25 cellular contexts compared by ENCODE assay signal in genomic region chr11:66985508-66986177, GRCh38. TPM values are rescaled to one million over a fixed set of nuclear protein-coding genes. Genes with fewer than 3 reads are reported as not detected.
DNase-seq lines count a peak whose midpoint lies in the region; ATAC-seq, FAIRE-seq and TF ChIP-seq lines count a peak whose summit lies in the region.
"Had no signal": no experiment of that assay in that cellular context is flagged by ENCODE, and none has a peak within 500 bp of the region (broad histone marks: within the 10 kb centered on the region; RNA-seq: fewer than 3 reads in every experiment).

No MANE protein-coding gene starts in this region.

- peak overlapping the region in 1 of 6 donors; percentile 30 for H3K27ac Mint-ChIP-seq in immature natural killer cell
- H3K27ac Mint-ChIP-seq: activated CD4-positive, alpha-beta memory T cell treated with anti-CD3 and anti-CD28 coated beads for 36 hours; HFFc6 had no signal

- CTCF ChIA-PET in PC-9 (lab: Charles Lee), result no interaction called here

- 65 to 80% (median 70%) methylated on average over 8 of the region's 8 CpGs for WGBS in heart left ventricle, 4 donors
- 46 to 53% methylated on average over 8 of the region's 8 CpGs for WGBS in pancreas, 2 donors

- H3K27me3 ChIP-seq in heart left ventricle (no peaks in the 10 kb centered on the region), pancreas (no peaks in the 10 kb centered on the region), foreskin keratinocyte (no peaks in the 10 kb centered on the region), PC-9 (ENCODE audit: insufficient read depth, low read depth) (no peaks in the 10 kb centered on the region)
- H3K27me3 ChIP-seq: adrenal gland, SJSA1, thyroid gland had no signal

- H3K4me3 Mint-ChIP-seq in immature natural killer cell, result no peak overlapping the region
- H3K4me3 Mint-ChIP-seq: activated CD4-positive, alpha-beta memory T cell treated with anti-CD3 and anti-CD28 coated beads for 36 hours; HFFc6 had no signal

- FAIRE-seq in pancreas (lab: Jason Lieb, UNC), result no peak
- FAIRE-seq: GM12892 had no signal

- no TSS peak for BruUV-seq in PC-9 (replicated peaks; lab: Mats Ljungman, UMichigan)

- no peak overlapping the region for H2AFZ ChIP-seq in PC-9

- H3K36me3 ChIP-seq in heart left ventricle, result no peaks in the 10 kb centered on the region
- no peaks in the 10 kb centered on the region for H3K36me3 ChIP-seq in pancreas
- H3K36me3 ChIP-seq in PC-9 (ENCODE audit: low read depth), result no peaks in the 10 kb centered on the region
- H3K36me3 ChIP-seq: adrenal gland, SJSA1, thyroid gland, WERI-Rb-1 had no signal

- no peak for TF ChIP-seq CTCF in heart left ventricle (IDR thresholded peaks at IDR 0.05)
- TF ChIP-seq CTCF in pancreas (IDR thresholded peaks at IDR 0.05), result no peak
- TF ChIP-seq CTCF in GM20000 (IDR thresholded peaks at IDR 0.05; ENCODE audit: extremely low read depth, missing control alignments), result no peak
- TF ChIP-seq CTCF in foreskin keratinocyte (conservative IDR thresholded peaks at IDR 0.05), result no peak
- no peak for TF ChIP-seq CTCF in PC-9 (conservative IDR thresholded peaks at IDR 0.05)

- DNase-seq in G401 (ENCODE audit: low spot score) (peak; percentile 98), NCI-H774 (lab: John Stamatoyannopoulos, UW) (peak; percentile 41), heart left ventricle (peak in 4 of 5 donors; percentile 52 to 86 (median 82)), pancreas (peak; percentile 56 to 86 (median 68)), immature natural killer cell (no peak), GM20000 (ENCODE audit: low spot score) (no peak), foreskin keratinocyte (no peak), PC-9 (no peak)
- DNase-seq: activated CD4-positive, alpha-beta memory T cell treated with anti-CD3 and anti-CD28 coated beads for 36 hours; activated gamma-delta T cell; DND-41; HFFc6; NCI-H187 treated with DMSO at 0.1 percent for 48 hours; retina; stimulated activated CD4-positive, alpha-beta T cell treated with anti-CD3 and anti-CD28 coated beads, Interleukin-12 subunit alpha, Interleukin-12 subunit beta, amount 100 ng/mL, for 4 hours; stimulated activated CD4-positive, alpha-beta T cell treated with anti-CD3 and anti-CD28 coated beads, Interleukin-4, amount 100 ng/mL, for 4 hours; stimulated activated naive CD8-positive, alpha-beta T cell treated with anti-CD3 and anti-CD28 coated beads, Interleukin-15, Interleukin-2, amounts not matched to agents 100 U/mL and 50 U/mL, for 24 hours; WERI-Rb-1 had no signal

- peaks cover 0 to 2% (median 0%) of the 10 kb centered on the region in 6 donors for H3K9me3 Mint-ChIP-seq in immature natural killer cell
- H3K9me3 Mint-ChIP-seq: activated CD4-positive, alpha-beta memory T cell treated with anti-CD3 and anti-CD28 coated beads for 36 hours; HFFc6 had no signal

- no peak overlapping the region for H3K4me3 ChIP-seq in heart left ventricle
- no peak overlapping the region for H3K4me3 ChIP-seq in pancreas
- H3K4me3 ChIP-seq in PC-9, result no peak overlapping the region
- H3K4me3 ChIP-seq: adrenal gland, SJSA1, thyroid gland had no signal

- no peaks in the 10 kb centered on the region for H4K20me1 ChIP-seq in PC-9 (ENCODE audit: insufficient read depth)

- intact Hi-C loops in heart left ventricle (cut with DNase I), result no loop called here
- intact Hi-C loops in pancreas (cut with DNase I), result no loop called here
- intact Hi-C loops in PC-9 (cut with micrococcal nuclease; ENCODE audit: unreplicated experiment), result no loop called here

- H3K27me3 Mint-ChIP-seq in immature natural killer cell (ENCODE audit: low read depth in 3 of 3), result peaks cover 5 to 9% (median 9%) of the 10 kb centered on the region in 3 donors

- POLR2A ChIA-PET in PC-9 (lab: Charles Lee; ENCODE audit: unreplicated experiment), result interaction anchor here (0.6 kb wide), 1 partner anchor 192 kb away, joined by 22 read pairs; no protein-coding TSS in a partner anchor

- H3K9me2 ChIP-seq in PC-9 (ENCODE audit: insufficient read depth), result no peaks in the 10 kb centered on the region

- in situ Hi-C loops in G401 (cut with HindIII; ENCODE audit: low sequenced_read_pairs), result no loop called here

- peaks cover 29% of the 10 kb centered on the region for H3F3A ChIP-seq in PC-9 (ENCODE audit: insufficient read depth, low read depth)

- H3K36me3 Mint-ChIP-seq in immature natural killer cell, result no peaks in the 10 kb centered on the region
- H3K36me3 Mint-ChIP-seq: activated CD4-positive, alpha-beta memory T cell treated with anti-CD3 and anti-CD28 coated beads for 36 hours had no signal

- no peak overlapping the region for H3K4me2 ChIP-seq in PC-9

- no peaks in the 10 kb centered on the region for H3K79me2 ChIP-seq in PC-9 (ENCODE audit: low read depth)

- ATAC-seq in heart left ventricle (peak; percentile 86 to 94 (median 92)), pancreas (peak; percentile 67 to 91 (median 85)), foreskin keratinocyte (no peak)
- ATAC-seq: stimulated activated naive CD8-positive, alpha-beta T cell treated with anti-CD3 and anti-CD28 coated beads, Interleukin-15, Interleukin-2, amounts not matched to agents 100 U/mL and 50 U/mL, for 24 hours had no signal

- H3K4me1 ChIP-seq in heart left ventricle (peaks cover 0 to 30% (median 12%) of the 10 kb centered on the region in 12 donors), pancreas (peaks cover 0 to 7% (median 6%) of the 10 kb centered on the region in 3 donors), foreskin keratinocyte (peaks cover 6% of the 10 kb centered on the region), PC-9 (replicated peaks; ENCODE audit: insufficient read depth) (peaks cover 31% of the 10 kb centered on the region)

- H3K9me3 ChIP-seq in heart left ventricle (no peaks in the 10 kb centered on the region), pancreas (no peaks in the 10 kb centered on the region), PC-9 (ENCODE audit: insufficient read depth, low read depth) (no peaks in the 10 kb centered on the region)
- H3K9me3 ChIP-seq: adrenal gland, SJSA1, thyroid gland had no signal

- peaks cover 7% of the 10 kb centered on the region in 2 donors for H3K4me1 Mint-ChIP-seq in immature natural killer cell

- peak overlapping the region in 1 of 12 donors; percentile 31 for H3K27ac ChIP-seq in heart left ventricle
- H3K27ac ChIP-seq in pancreas, result peak overlapping the region in 2 of 4 donors; percentile 16 to 30
- no peak overlapping the region for H3K27ac ChIP-seq in foreskin keratinocyte
- H3K27ac ChIP-seq in PC-9, result no peak overlapping the region
- H3K27ac ChIP-seq: adrenal gland, SJSA1, thyroid gland, WERI-Rb-1 had no signal

- no peak for TF ChIP-seq POLR2A in heart left ventricle (IDR thresholded peaks at IDR 0.05)

RNA-seq across cellular contexts. Expression of gene C11orf86, which starts 10.5 kb away (rescaled TPM):
- total RNA-seq in G401 (2014; rRNA removed; shearing (Covaris generic)), result not detected in 2 replicates
- total RNA-seq in heart left ventricle (not detected), pancreas (under 1 TPM in 1 of 6 donors, not detected in 5; 0.38 TPM), foreskin keratinocyte (not detected in 2 replicates), PC-9 (2021) (not detected in 2 replicates)
- polyA plus RNA-seq in heart left ventricle (not detected), pancreas (under 1 TPM in 1 of 2 donors, not detected in 1; 0.07 TPM), immature natural killer cell (not detected), foreskin keratinocyte (not detected in 2 replicates)
- total RNA-seq: activated CD4-positive, alpha-beta memory T cell treated with anti-CD3 and anti-CD28 coated beads for 36 hours; dermis microvascular lymphatic vessel endothelial cell; HFFc6; lower leg skin; SJSA1; T-helper 1 cell treated with Interleukin-12 subunit alpha and Interleukin-12 subunit beta and Interleukin-4 antibody, amounts not matched to agents 30 ng/mL and 1 ng/mL, for 36 hours; thyroid gland had no signal

RNA-seq across cellular contexts. Expression of gene PC, which starts 27.5 kb away (rescaled TPM):
- 31.1 and 93.9 TPM in 2 replicates for total RNA-seq in G401 (2014; rRNA removed; shearing (Covaris generic))
- total RNA-seq in heart left ventricle (10 to 100 TPM in 7 of 9 donors, 1 to 10 TPM in 2; 2.6 to 22.4 (median 13.1) TPM), pancreas (10 to 100 TPM in 3 of 6 donors, 1 to 10 TPM in 3; 4.1 to 14.4 (median 8.9) TPM), foreskin keratinocyte (40.2 and 41.3 TPM in 2 replicates), PC-9 (2021) (34.9 and 38.9 TPM in 2 replicates)
- polyA plus RNA-seq in heart left ventricle (10 to 100 TPM; 11.7 to 20.3 TPM), pancreas (10 to 100 TPM; 13.6 to 16.0 TPM), immature natural killer cell (1 to 10 TPM in 2 of 3 donors, not detected in 1; 3.7 to 4.2 TPM), foreskin keratinocyte (44.9 and 46.0 TPM in 2 replicates)

RNA-seq across cellular contexts. Expression of gene SYT12, which starts 37.3 kb away (rescaled TPM):
- 0.74 and 1.1 TPM in 2 replicates for total RNA-seq in G401 (2014; rRNA removed; shearing (Covaris generic))
- total RNA-seq in heart left ventricle, result 1 to 10 TPM in 1 of 9 donors, under 1 TPM in 6, not detected in 2; 0.25 to 2.2 (median 0.40) TPM
- under 1 TPM; 0.04 to 0.82 TPM for polyA plus RNA-seq in heart left ventricle
- 1 to 10 TPM in 2 of 6 donors, under 1 TPM in 4; 0.37 to 2.6 (median 0.42) TPM for total RNA-seq in pancreas
- 1 to 10 TPM in 1 of 2 donors, under 1 TPM in 1; 0.19 to 1.7 TPM for polyA plus RNA-seq in pancreas
- polyA plus RNA-seq in immature natural killer cell, result not detected
- 0.10 and 0.25 TPM in 2 replicates for total RNA-seq in foreskin keratinocyte
- 0.09 and 0.11 TPM in 2 replicates for polyA plus RNA-seq in foreskin keratinocyte
- total RNA-seq in PC-9 (2021), result 11.1 and 12.3 TPM in 2 replicates
- total RNA-seq: activated CD4-positive, alpha-beta memory T cell treated with anti-CD3 and anti-CD28 coated beads for 36 hours; HFFc6; T-helper 1 cell treated with Interleukin-12 subunit alpha and Interleukin-12 subunit beta and Interleukin-4 antibody, amounts not matched to agents 30 ng/mL and 1 ng/mL, for 36 hours had no signal

Comparison
In these comparisons a context has a peak if more than half of its experiments do, and no peak if none do; other contexts are left out.
1. DNase-seq: peak in G401 (single experiment), NCI-H774 (single experiment), heart left ventricle (4 of 5) and pancreas (6 of 6); none in immature natural killer cell (0 of 3), GM20000 (single experiment), foreskin keratinocyte (0 of 2) and PC-9 (0 of 2).